Comparison of ENCODE assay signal across 1 cellular context in genomic region chr1:203199002-203199401, GRCh38.
TF ChIP-seq lines count a peak whose summit lies in the region.

No MANE protein-coding gene starts in this region.

TF ChIP-seq in HepG2, 621 proteins besides CTCF, POLR2A, EP300 and RAD21:
- no peak for TF ChIP-seq ZNF841 (CRISPR knock-in tag; IDR thresholded peaks at IDR 0.05; ENCODE audit: borderline replicate concordance)
- TF ChIP-seq FOXJ3 (CRISPR knock-in tag; IDR thresholded peaks at IDR 0.05; ENCODE audit: borderline replicate concordance): no peak
- TF ChIP-seq, protein P1, sequence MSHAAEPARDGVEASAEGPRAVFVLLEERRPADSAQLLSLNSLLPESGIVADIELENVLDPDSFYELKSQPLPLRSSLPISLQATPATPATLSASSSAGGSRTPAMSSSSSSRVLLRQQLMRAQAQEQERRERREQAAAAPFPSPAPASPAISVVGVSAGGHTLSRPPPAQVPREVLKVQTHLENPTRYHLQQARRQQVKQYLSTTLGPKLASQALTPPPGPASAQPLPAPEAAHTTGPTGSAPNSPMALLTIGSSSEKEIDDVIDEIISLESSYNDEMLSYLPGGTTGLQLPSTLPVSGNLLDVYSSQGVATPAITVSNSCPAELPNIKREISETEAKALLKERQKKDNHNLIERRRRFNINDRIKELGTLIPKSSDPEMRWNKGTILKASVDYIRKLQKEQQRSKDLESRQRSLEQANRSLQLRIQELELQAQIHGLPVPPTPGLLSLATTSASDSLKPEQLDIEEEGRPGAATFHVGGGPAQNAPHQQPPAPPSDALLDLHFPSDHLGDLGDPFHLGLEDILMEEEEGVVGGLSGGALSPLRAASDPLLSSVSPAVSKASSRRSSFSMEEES (CRISPR knock-in tag; IDR thresholded peaks at IDR 0.05): no peak
